ENCODE assay signal across 26 cellular contexts in genomic region chr10:100780324-100780723, GRCh38. TPM values are rescaled to one million over a fixed set of nuclear protein-coding genes. Genes with fewer than 3 reads are reported as not detected.
"Had no signal": no experiment of that assay in that cellular context is flagged by ENCODE, and none has a peak within 500 bp of the region (broad histone marks: within the 10 kb centered on the region; RNA-seq: fewer than 3 reads in every experiment).

No MANE protein-coding gene starts in this region.

- H3K4me1 ChIP-seq: SJCRH30 had no signal

- H3K36me3 ChIP-seq: SJCRH30 had no signal

- DNase-seq: IMR-90; Karpas-422; KG1; MV-4-11; NCI-H1048; NCI-H1105; NCI-H1417; NCI-H1436 treated with DMSO at 0.1 percent for 48 hours; NCI-H1694; NCI-H187 treated with DMSO at 0.1 percent for 48 hours; NCI-H2029 treated with DMSO at 0.1 percent for 48 hours; NCI-H345; NCI-H446 treated with DMSO at 0.1 percent for 48 hours; NCI-H510A treated with DMSO at 0.1 percent for 48 hours; NCI-H526; NCI-H748 treated with DMSO at 0.1 percent for 48 hours; NK-92 treated with Interleukin-12 subunit alpha and Interleukin-12 subunit beta, amount 100 ng/mL, for 24 hours; PC-3; SHP77 treated with DMSO at 0.1 percent for 48 hours; SJCRH30 had no signal

- H3K27me3 ChIP-seq: SJCRH30 had no signal

- H3K27ac ChIP-seq: RWPE1, SJCRH30 had no signal

- H3K9me3 ChIP-seq: SJCRH30 had no signal

- ATAC-seq: HepG2, Panc1, PC-3, SK-N-SH treated with all-trans-retinoic acid at 6 μM for 48 hours had no signal

- H3K4me3 ChIP-seq: SJCRH30 had no signal

RNA-seq across cellular contexts. Expression of gene PAX2, which starts 34.9 kb away (rescaled TPM):
- total RNA-seq: HepG2, HT1080, IMR-90, OCI-LY7, PC-3 had no signal
- polyA plus RNA-seq: HepG2, IMR-90 had no signal
